ENCODE assay signal across 15 cellular contexts in the genomic region with DNA sequence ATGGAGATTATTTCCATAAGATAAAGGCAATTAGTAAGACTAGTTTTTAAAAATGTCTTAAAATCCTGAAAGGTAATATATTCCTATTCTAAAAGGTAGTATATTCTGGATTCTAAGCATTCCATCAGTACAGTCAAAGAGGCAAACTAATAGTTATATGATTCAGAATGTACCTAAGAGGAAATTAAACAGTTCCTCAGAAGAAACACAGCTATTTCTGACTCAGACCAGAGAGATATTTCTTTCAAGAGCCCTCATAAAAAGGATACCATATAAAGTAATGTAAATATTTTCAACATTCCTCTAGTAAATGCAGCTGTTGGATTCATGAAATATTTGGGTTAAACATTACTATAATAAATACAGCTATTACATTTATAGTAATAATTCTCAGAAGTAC.
DNase-seq lines count a peak whose midpoint lies in the region; ATAC-seq, FAIRE-seq and TF ChIP-seq lines count a peak whose summit lies in the region.
"Had no signal": no experiment of that assay in that cellular context is flagged by ENCODE, and none has a peak within 500 bp of the region (broad histone marks: within the 10 kb centered on the region; RNA-seq: fewer than 3 reads in every experiment).

No MANE protein-coding gene starts in this region.

- H3K4me2 ChIP-seq in PC-3 (ENCODE audit: low read length): no peak overlapping the region
- H3K4me2 ChIP-seq: BLaER1 had no signal

- H3K9me3 Mint-ChIP-seq in activated T-cell treated with anti-CD3 and anti-CD28 coated beads, Interleukin-2, amount 50 U/mL, for 24 hours: no peaks in the 10 kb centered on the region
- peaks cover 0 to 5% of the 10 kb centered on the region in 2 donors for H3K9me3 Mint-ChIP-seq in stimulated activated naive B cell treated with anti-CD40 and anti-IgM and Interleukin-4, amounts not matched to agents 10 μg/mL and 1 μg/mL and 100 μg/mL, for 72 hours

- TF ChIP-seq CTCF in PC-3 (conservative IDR thresholded peaks at IDR 0.05; ENCODE audit: low read depth, low read length): no peak

- H3K27me3 ChIP-seq in PC-3 (ENCODE audit: low read length): no peaks in the 10 kb centered on the region

- no peaks in the 10 kb centered on the region for H4K20me1 ChIP-seq in PC-3 (ENCODE audit: low read length)
- H4K20me1 ChIP-seq: BLaER1 had no signal

- no peak overlapping the region for H3K4me3 Mint-ChIP-seq in activated T-cell treated with anti-CD3 and anti-CD28 coated beads, Interleukin-2, amount 50 U/mL, for 24 hours
- no peak overlapping the region for H3K4me3 Mint-ChIP-seq in stimulated activated naive B cell treated with anti-CD40 and anti-IgM and Interleukin-4, amounts not matched to agents 10 μg/mL and 1 μg/mL and 100 μg/mL, for 72 hours
- H3K4me3 Mint-ChIP-seq: CD8-positive, alpha-beta memory T cell had no signal

- no peak overlapping the region for H3K27ac ChIP-seq in PC-3 (ENCODE audit: low read length)
- H3K27ac ChIP-seq: BLaER1, GM23248 had no signal

- H3K36me3 ChIP-seq in PC-3 (ENCODE audit: low read depth, low read length): no peaks in the 10 kb centered on the region
- H3K36me3 ChIP-seq: BLaER1 had no signal

- POLR2A ChIA-PET in PC-3 (lab: Charles Lee; ENCODE audit: unreplicated experiment): no interaction called here

- DNase-seq in PC-3: peak; percentile 4
- peak; percentile 3 for DNase-seq in kidney glomerular epithelial cell (lab: John Stamatoyannopoulos, UW)
- DNase-seq in activated T-cell treated with anti-CD3 and anti-CD28 coated beads, Interleukin-2, amount 50 U/mL, for 24 hours: no peak
- no peak for DNase-seq in stimulated activated naive B cell treated with anti-CD40 and anti-IgM and Interleukin-4, amounts not matched to agents 10 μg/mL and 1 μg/mL and 100 μg/mL, for 72 hours
- no peak for DNase-seq in DMS53 (lab: John Stamatoyannopoulos, UW)
- no peak for DNase-seq in NCI-H1048 (lab: John Stamatoyannopoulos, UW)
- DNase-seq: AML-193; Caco-2; CD8-positive, alpha-beta memory T cell; GF-D8; GM23248 had no signal

- no peaks in the 10 kb centered on the region for H3K4me1 ChIP-seq in PC-3 (ENCODE audit: insufficient read depth, low read length)
- H3K4me1 ChIP-seq: BLaER1, Caco-2 had no signal

- no peaks in the 10 kb centered on the region for H3K36me3 Mint-ChIP-seq in activated T-cell treated with anti-CD3 and anti-CD28 coated beads, Interleukin-2, amount 50 U/mL, for 24 hours (ENCODE audit: low read depth)
- no peaks in the 10 kb centered on the region for H3K36me3 Mint-ChIP-seq in stimulated activated naive B cell treated with anti-CD40 and anti-IgM and Interleukin-4, amounts not matched to agents 10 μg/mL and 1 μg/mL and 100 μg/mL, for 72 hours
- H3K36me3 Mint-ChIP-seq: CD8-positive, alpha-beta memory T cell had no signal

- ATAC-seq in PC-3: no peak
- no peak for ATAC-seq in stimulated activated naive B cell treated with anti-CD40 and anti-IgM and Interleukin-4, amounts not matched to agents 10 μg/mL and 1 μg/mL and 100 μg/mL, for 72 hours (replicated peaks)
- ATAC-seq: HCT116 had no signal

- H3F3A ChIP-seq in PC-3 (ENCODE audit: low read length, unreplicated experiment): no peaks in the 10 kb centered on the region

- no peak overlapping the region for H3K9ac ChIP-seq in PC-3 (ENCODE audit: low read length)
- H3K9ac ChIP-seq: BLaER1, GM23248 had no signal

- intact Hi-C loops in PC-3 (cut with micrococcal nuclease): no loop called here

- CTCF ChIA-PET in PC-3 (lab: Charles Lee): no interaction called here

- H2AFZ ChIP-seq in PC-3 (ENCODE audit: low read length): no peak overlapping the region
- H2AFZ ChIP-seq: GM23248 had no signal

- H3K9me3 ChIP-seq in PC-3 (ENCODE audit: low read length): no peaks in the 10 kb centered on the region
- H3K9me3 ChIP-seq: BLaER1, Caco-2 had no signal

- no peaks in the 10 kb centered on the region for H3K9me2 ChIP-seq in PC-3 (replicated peaks; ENCODE audit: low read length)

- H3K4me1 Mint-ChIP-seq in activated T-cell treated with anti-CD3 and anti-CD28 coated beads, Interleukin-2, amount 50 U/mL, for 24 hours (ENCODE audit: low read depth): no peaks in the 10 kb centered on the region
- no peaks in the 10 kb centered on the region for H3K4me1 Mint-ChIP-seq in stimulated activated naive B cell treated with anti-CD40 and anti-IgM and Interleukin-4, amounts not matched to agents 10 μg/mL and 1 μg/mL and 100 μg/mL, for 72 hours
- H3K4me1 Mint-ChIP-seq: CD8-positive, alpha-beta memory T cell had no signal

- no peak overlapping the region for H3K4me3 ChIP-seq in PC-3 (ENCODE audit: low read length)
- H3K4me3 ChIP-seq: BLaER1, GM23248 had no signal

- H3K27ac Mint-ChIP-seq in activated T-cell treated with anti-CD3 and anti-CD28 coated beads, Interleukin-2, amount 50 U/mL, for 24 hours: no peak overlapping the region
- H3K27ac Mint-ChIP-seq in stimulated activated naive B cell treated with anti-CD40 and anti-IgM and Interleukin-4, amounts not matched to agents 10 μg/mL and 1 μg/mL and 100 μg/mL, for 72 hours: no peak overlapping the region
- H3K27ac Mint-ChIP-seq: CD8-positive, alpha-beta memory T cell had no signal

- BruUV-seq in PC-3 (replicated peaks; lab: Mats Ljungman, UMichigan): no TSS peak

- FAIRE-seq in colon (lab: Jason Lieb, UNC): peak; percentile 73
- FAIRE-seq: H54 had no signal

- H3K27me3 Mint-ChIP-seq in activated T-cell treated with anti-CD3 and anti-CD28 coated beads, Interleukin-2, amount 50 U/mL, for 24 hours: peaks cover 3% of the 10 kb centered on the region
- no peaks in the 10 kb centered on the region for H3K27me3 Mint-ChIP-seq in stimulated activated naive B cell treated with anti-CD40 and anti-IgM and Interleukin-4, amounts not matched to agents 10 μg/mL and 1 μg/mL and 100 μg/mL, for 72 hours

- no peaks in the 10 kb centered on the region for H3K79me2 ChIP-seq in PC-3 (ENCODE audit: low read length)

Comparison
In these comparisons a context has a peak if more than half of its experiments do, and no peak if none do; other contexts are left out.
1. DNase-seq: peak in PC-3 (single experiment) and kidney glomerular epithelial cell (single experiment); none in activated T-cell treated with anti-CD3 and anti-CD28 coated beads, Interleukin-2, amount 50 U/mL, for 24 hours (single experiment), stimulated activated naive B cell treated with anti-CD40 and anti-IgM and Interleukin-4, amounts not matched to agents 10 μg/mL and 1 μg/mL and 100 μg/mL, for 72 hours (single experiment), DMS53 (single experiment) and NCI-H1048 (single experiment).